In the genomic region with DNA sequence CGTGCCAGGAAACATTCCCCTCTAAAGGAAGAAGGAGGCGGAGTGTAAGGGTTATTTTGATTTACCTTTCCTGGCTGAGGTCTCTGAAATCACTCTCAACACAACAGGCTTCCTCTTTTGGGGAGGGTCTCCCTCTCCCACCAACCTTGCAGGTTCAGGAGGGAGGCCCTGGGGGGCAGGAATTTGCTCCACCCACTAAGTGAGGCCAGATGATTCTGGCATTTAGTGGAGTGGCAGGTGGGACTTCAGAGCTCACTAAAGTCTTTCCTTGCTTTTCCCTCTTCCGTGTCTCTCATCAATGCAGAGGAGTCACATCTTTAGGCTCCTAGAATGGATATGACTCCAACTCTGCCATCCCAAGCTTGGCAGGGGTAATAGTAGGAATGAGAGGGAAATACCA, we compare ENCODE assay signal across 14 cellular contexts.
DNase-seq lines count a peak whose midpoint lies in the region; ATAC-seq and TF ChIP-seq lines count a peak whose summit lies in the region.
"Had no signal": no experiment of that assay in that cellular context is flagged by ENCODE, and none has a peak within 500 bp of the region (broad histone marks: within the 10 kb centered on the region; RNA-seq: fewer than 3 reads in every experiment).

No MANE protein-coding gene starts in this region.

- in situ Hi-C loops in transverse colon (cut with MboI; ENCODE audit: low pct_ligation_motif_present in 1 of 4, low pct_unique_long_range_greater_than_20kb in 1 of 4, low sequenced_read_pairs in 3 of 4) = loop anchor here in 1 of 4 donors (25.0 kb wide), 1 partner anchor 314 kb away; a partner anchor contains a TSS
- in situ Hi-C loops in G401 (cut with HindIII; ENCODE audit: low sequenced_read_pairs) = no loop called here

- intact Hi-C loops in heart left ventricle (cut with DNase I) = no loop called here
- intact Hi-C loops in Right ventricle myocardium superior (cut with DNase I) = no loop called here
- intact Hi-C loops in breast epithelium (cut with DNase I; ENCODE audit: low total_unique reads) = no loop called here
- intact Hi-C loops in transverse colon (cut with DNase I; ENCODE audit: low total_unique reads) = no loop called here

- no peak overlapping the region for H3K4me3 ChIP-seq in heart left ventricle
- H3K4me3 ChIP-seq in breast epithelium = no peak overlapping the region
- no peak overlapping the region for H3K4me3 ChIP-seq in muscle layer of duodenum (ENCODE audit: low read depth in 1 of 2, low read length in 2 of 2)
- H3K4me3 ChIP-seq in transverse colon = no peak overlapping the region
- H3K4me3 ChIP-seq: lower lobe of right lung, SK-N-MC had no signal

- ATAC-seq in heart left ventricle (no peak), Right ventricle myocardium superior (ENCODE audit: poor library complexity) (no peak), HG03520 (IDR thresholded peaks at IDR 0.05; ENCODE audit: unreplicated experiment) (no peak)
- ATAC-seq: activated CD8-positive, alpha-beta T cell treated with anti-CD3 and anti-CD28 coated beads for 36 hours; lower lobe of right lung had no signal

- H3K27ac ChIP-seq in heart left ventricle = peak overlapping the region in 9 of 12 donors; percentile 23 to 91 (median 80)
- peak overlapping the region; percentile 41 to 43 for H3K27ac ChIP-seq in breast epithelium
- peak overlapping the region; percentile 27 for H3K27ac ChIP-seq in muscle layer of duodenum (ENCODE audit: low read length)
- H3K27ac ChIP-seq in transverse colon = peak overlapping the region; percentile 63 to 75 (median 68)
- H3K27ac ChIP-seq: SK-N-MC had no signal

- DNase-seq in heart left ventricle (no peak), Right ventricle myocardium superior (no peak), breast epithelium (ENCODE audit: low spot score in 2 of 2) (no peak), transverse colon (no peak), OCI-M1 (lab: John Stamatoyannopoulos, UW) (no peak), G401 (ENCODE audit: low spot score) (no peak)
- DNase-seq: activated CD8-positive, alpha-beta T cell treated with anti-CD3 and anti-CD28 coated beads for 36 hours; KG1; lower lobe of right lung; NCI-H1417 treated with DMSO at 0.1 percent for 48 hours; NCI-H2227 treated with DMSO at 0.1 percent for 48 hours had no signal

- H3K27me3 ChIP-seq in heart left ventricle = no peaks in the 10 kb centered on the region
- no peaks in the 10 kb centered on the region for H3K27me3 ChIP-seq in breast epithelium
- no peaks in the 10 kb centered on the region for H3K27me3 ChIP-seq in muscle layer of duodenum (ENCODE audit: low read depth, low read length)
- H3K27me3 ChIP-seq in transverse colon = no peaks in the 10 kb centered on the region

- TF ChIP-seq EP300 in transverse colon (IDR thresholded peaks at IDR 0.05; ENCODE audit: low read depth) = no peak

- H3K9me3 ChIP-seq in heart left ventricle (no peaks in the 10 kb centered on the region), breast epithelium (no peaks in the 10 kb centered on the region), muscle layer of duodenum (ENCODE audit: control insufficient read depth in 1 of 2, low read length in 2 of 2) (no peaks in the 10 kb centered on the region), transverse colon (no peaks in the 10 kb centered on the region)
- H3K9me3 ChIP-seq: lower lobe of right lung had no signal

- no peak for TF ChIP-seq CTCF in heart left ventricle (IDR thresholded peaks at IDR 0.05)
- TF ChIP-seq CTCF in breast epithelium (IDR thresholded peaks at IDR 0.05) = no peak
- no peak for TF ChIP-seq CTCF in transverse colon (IDR thresholded peaks at IDR 0.05)

- peaks cover 0 to 63% (median 34%) of the 10 kb centered on the region in 12 donors for H3K4me1 ChIP-seq in heart left ventricle
- H3K4me1 ChIP-seq in breast epithelium = peaks cover 5 to 13% of the 10 kb centered on the region in 2 donors
- H3K4me1 ChIP-seq in muscle layer of duodenum (ENCODE audit: control insufficient read depth in 1 of 2, insufficient read depth in 2 of 2, low read length in 2 of 2) = peaks cover 0 to 27% of the 10 kb centered on the region in 2 donors
- H3K4me1 ChIP-seq in transverse colon = peaks cover 15 to 39% (median 33%) of the 10 kb centered on the region in 4 donors

- WGBS in heart left ventricle, 4 donors = 71 to 74% (median 72%) methylated on average over 3 of the region's 3 CpGs
- 49 to 67% methylated on average over 1 to 3 of the region's 3 CpGs for WGBS in transverse colon (ENCODE audit: low coverage in 1 of 2), 2 donors

- TF ChIP-seq POLR2A in heart left ventricle (IDR thresholded peaks at IDR 0.05) (no peak), breast epithelium (IDR thresholded peaks at IDR 0.05) (no peak), transverse colon (IDR thresholded peaks at IDR 0.05) (no peak)

- H3K36me3 ChIP-seq in heart left ventricle = no peaks in the 10 kb centered on the region
- no peaks in the 10 kb centered on the region for H3K36me3 ChIP-seq in breast epithelium
- H3K36me3 ChIP-seq in muscle layer of duodenum (ENCODE audit: control insufficient read depth in 1 of 2, insufficient read depth in 2 of 2, low read length in 2 of 2) = peaks cover 0 to 4% of the 10 kb centered on the region in 2 donors
- H3K36me3 ChIP-seq in transverse colon = no peaks in the 10 kb centered on the region
- H3K36me3 ChIP-seq: lower lobe of right lung had no signal

Comparison
In these comparisons a context has a peak if more than half of its experiments do, and no peak if none do; other contexts are left out.
1. H3K27ac ChIP-seq: peak in every context shown above with its lines; median percentile 80 in heart left ventricle; 68 in transverse colon; 42 in breast epithelium; 27 in muscle layer of duodenum.